Comparison of ENCODE assay signal across 13 cellular contexts in genomic region chr7:2444476-2444875, GRCh38. TPM values are rescaled to one million over a fixed set of nuclear protein-coding genes. Genes with fewer than 3 reads are reported as not detected.
DNase-seq lines count a peak whose midpoint lies in the region; ATAC-seq and TF ChIP-seq lines count a peak whose summit lies in the region.
"Had no signal": no experiment of that assay in that cellular context is flagged by ENCODE, and none has a peak within 500 bp of the region (broad histone marks: within the 10 kb centered on the region; RNA-seq: fewer than 3 reads in every experiment).

No MANE protein-coding gene starts in this region.

- H3K9me3 Mint-ChIP-seq in stimulated activated naive B cell treated with anti-CD40 and anti-IgM and Interleukin-4, amounts not matched to agents 10 μg/mL and 1 μg/mL and 100 μg/mL, for 72 hours = no peaks in the 10 kb centered on the region

- H3K27ac Mint-ChIP-seq in stimulated activated naive B cell treated with anti-CD40 and anti-IgM and Interleukin-4, amounts not matched to agents 10 μg/mL and 1 μg/mL and 100 μg/mL, for 72 hours = no peak overlapping the region

- no peaks in the 10 kb centered on the region for H3K36me3 Mint-ChIP-seq in stimulated activated naive B cell treated with anti-CD40 and anti-IgM and Interleukin-4, amounts not matched to agents 10 μg/mL and 1 μg/mL and 100 μg/mL, for 72 hours

- no peaks in the 10 kb centered on the region for H3K27me3 Mint-ChIP-seq in stimulated activated naive B cell treated with anti-CD40 and anti-IgM and Interleukin-4, amounts not matched to agents 10 μg/mL and 1 μg/mL and 100 μg/mL, for 72 hours

- H3K9me3 ChIP-seq in smooth muscle cell (replicated peaks; ENCODE audit: low read depth) = no peaks in the 10 kb centered on the region

- H3K4me1 ChIP-seq in smooth muscle cell (ENCODE audit: low read depth) = no peaks in the 10 kb centered on the region

- H3K4me3 ChIP-seq in smooth muscle cell = no peak overlapping the region

- intact Hi-C loops in left cardiac atrium (cut with DNase I) = loop anchor here in 1 of 2 donors (10.0 kb wide), 1 partner anchor 240 kb away; the partner anchor contains the start of gene AMZ1

- WGBS in smooth muscle cell (ENCODE audit: low lambda C conversion rate) = 20% methylated on average over 3 of the region's 3 CpGs

- no peaks in the 10 kb centered on the region for H3K27me3 ChIP-seq in smooth muscle cell (ENCODE audit: low read depth)

- no peak overlapping the region for H3K4me2 ChIP-seq in smooth muscle cell

- H2AFZ ChIP-seq in smooth muscle cell (ENCODE audit: low read depth) = no peak overlapping the region

- H3K27ac ChIP-seq in smooth muscle cell (ENCODE audit: low read depth) = peak overlapping the region; percentile 71

- DNase-seq in EL = peak; percentile 54
- DNase-seq in astrocyte of the hippocampus (ENCODE audit: low read depth, low spot score) = peak; percentile 81
- peak; percentile 59 for DNase-seq in left cardiac atrium
- DNase-seq in smooth muscle cell (lab: John Stamatoyannopoulos, UW; ENCODE audit: unreplicated experiment) = peak; percentile 9
- DNase-seq in stimulated activated naive B cell treated with anti-CD40 and anti-IgM and Interleukin-4, amounts not matched to agents 10 μg/mL and 1 μg/mL and 100 μg/mL, for 72 hours = no peak
- DNase-seq in mucosa of gallbladder (ENCODE audit: low spot score) = no peak
- DNase-seq: DMS 273 treated with DMSO at 0.1 percent for 48 hours, NCI-H748 treated with DMSO at 0.1 percent for 48 hours, T-helper 1 cell had no signal

- no peak for TF ChIP-seq CTCF in smooth muscle cell (IDR thresholded peaks at IDR 0.05; ENCODE audit: borderline replicate concordance, insufficient read depth, poor library complexity, severe bottlenecking)

- ATAC-seq in left cardiac atrium = peak; percentile 21 to 83
- no peak for ATAC-seq in stimulated activated naive B cell treated with anti-CD40 and anti-IgM and Interleukin-4, amounts not matched to agents 10 μg/mL and 1 μg/mL and 100 μg/mL, for 72 hours (replicated peaks)
- no peak for ATAC-seq in HG02981 (IDR thresholded peaks at IDR 0.05; ENCODE audit: unreplicated experiment)
- ATAC-seq in GM19351 (IDR thresholded peaks at IDR 0.05; ENCODE audit: unreplicated experiment) = no peak

- H4K20me1 ChIP-seq in smooth muscle cell (ENCODE audit: low read depth) = no peaks in the 10 kb centered on the region

- peaks cover 5 to 7% of the 10 kb centered on the region in 2 donors for H3K4me1 Mint-ChIP-seq in stimulated activated naive B cell treated with anti-CD40 and anti-IgM and Interleukin-4, amounts not matched to agents 10 μg/mL and 1 μg/mL and 100 μg/mL, for 72 hours

- H3F3A ChIP-seq in smooth muscle cell (ENCODE audit: low read depth) = no peaks in the 10 kb centered on the region

- no peaks in the 10 kb centered on the region for H3K36me3 ChIP-seq in smooth muscle cell (ENCODE audit: low read depth)

- no peak overlapping the region for H3K9ac ChIP-seq in smooth muscle cell (ENCODE audit: low read depth)

- no peak overlapping the region for H3K4me3 Mint-ChIP-seq in stimulated activated naive B cell treated with anti-CD40 and anti-IgM and Interleukin-4, amounts not matched to agents 10 μg/mL and 1 μg/mL and 100 μg/mL, for 72 hours

- no peaks in the 10 kb centered on the region for H3K79me2 ChIP-seq in smooth muscle cell (ENCODE audit: low read depth)

RNA-seq across cellular contexts. Expression of gene GRIFIN, which starts 31.7 kb away (rescaled TPM):
- not detected for total RNA-seq in left cardiac atrium
- total RNA-seq in smooth muscle cell = not detected in 2 replicates
- polyA plus RNA-seq in smooth muscle cell = not detected in 2 replicates
- not detected for total RNA-seq in mucosa of gallbladder
- total RNA-seq: cerebellum, posterior vena cava had no signal

RNA-seq across cellular contexts. Expression of gene CHST12, which starts 41.1 kb away (rescaled TPM):
- 10 to 100 TPM; 18.4 to 19.8 TPM for total RNA-seq in left cardiac atrium
- 7.5 and 10.1 TPM in 2 replicates for total RNA-seq in smooth muscle cell
- 15.0 and 19.7 TPM in 2 replicates for polyA plus RNA-seq in smooth muscle cell
- total RNA-seq in mucosa of gallbladder = 26.8 TPM

Comparison
In these comparisons a context has a peak if more than half of its experiments do, and no peak if none do; other contexts are left out.
1. DNase-seq: peak in EL (single experiment), astrocyte of the hippocampus (single experiment), left cardiac atrium (single experiment) and smooth muscle cell (single experiment); none in stimulated activated naive B cell treated with anti-CD40 and anti-IgM and Interleukin-4, amounts not matched to agents 10 μg/mL and 1 μg/mL and 100 μg/mL, for 72 hours (single experiment) and mucosa of gallbladder (single experiment).
2. ATAC-seq: peak in left cardiac atrium (2 of 2); none in stimulated activated naive B cell treated with anti-CD40 and anti-IgM and Interleukin-4, amounts not matched to agents 10 μg/mL and 1 μg/mL and 100 μg/mL, for 72 hours (0 of 2), HG02981 (single experiment) and GM19351 (single experiment).